Comparison of ENCODE assay signal across 9 cellular contexts in the genomic region with DNA sequence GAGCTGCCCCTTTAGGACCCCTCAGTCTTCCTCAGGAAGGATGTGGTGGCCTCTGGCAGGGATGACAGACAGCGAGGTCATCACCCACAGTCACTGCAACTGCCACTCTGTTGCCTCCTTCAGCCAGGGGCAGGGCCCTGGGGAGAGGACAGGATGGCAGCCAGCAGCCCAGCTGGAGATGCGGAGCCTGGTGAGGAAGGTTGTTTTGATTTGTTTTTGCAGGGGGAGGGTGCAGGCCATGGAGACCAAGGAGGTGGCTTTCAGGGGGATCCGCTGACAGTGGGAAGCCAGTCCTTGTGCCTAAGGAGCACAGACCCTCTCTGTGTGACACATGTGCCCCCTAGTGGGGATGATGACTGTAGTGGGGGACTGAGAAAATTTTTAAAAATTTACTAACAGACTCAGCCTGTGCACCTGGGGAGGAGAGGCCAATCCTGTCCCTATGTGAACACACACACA. TPM values are rescaled to one million over a fixed set of nuclear protein-coding genes. Genes with fewer than 3 reads are reported as not detected.
DNase-seq lines count a peak whose midpoint lies in the region; ATAC-seq and TF ChIP-seq lines count a peak whose summit lies in the region.
"Had no signal": no experiment of that assay in that cellular context is flagged by ENCODE, and none has a peak within 500 bp of the region (broad histone marks: within the 10 kb centered on the region; RNA-seq: fewer than 3 reads in every experiment).

No MANE protein-coding gene starts in this region.

- intact Hi-C loops in gastrocnemius medialis (cut with DNase I; ENCODE audit: low total_unique reads), result loop anchor here (1.0 kb wide), 1 partner anchor 24 kb away; no protein-coding TSS in a partner anchor

- H3K9me3 ChIP-seq in SK-N-MC (ENCODE audit: low read depth, low read length), result no peaks in the 10 kb centered on the region
- H3K9me3 ChIP-seq in right atrium auricular region, result no peaks in the 10 kb centered on the region
- H3K9me3 ChIP-seq in gastrocnemius medialis, result no peaks in the 10 kb centered on the region

- H3K27me3 ChIP-seq in right atrium auricular region (no peaks in the 10 kb centered on the region), gastrocnemius medialis (no peaks in the 10 kb centered on the region)

- no peak for TF ChIP-seq POLR2A in gastrocnemius medialis (IDR thresholded peaks at IDR 0.05)

- H3K9ac ChIP-seq in SK-N-MC (ENCODE audit: insufficient read length), result no peak overlapping the region

- DNase-seq in DMS 273 (lab: John Stamatoyannopoulos, UW; ENCODE audit: unreplicated experiment) (peak; percentile 90), HUDEP-2 (lab: John Stamatoyannopoulos, UW; ENCODE audit: unreplicated experiment in 76 of 76) (peak in 50 of 76 experiments; percentile 3 to 72 (median 45)), SK-N-MC (ENCODE audit: low read depth, low spot score) (peak; percentile 57), anterior cingulate cortex (lab: John Stamatoyannopoulos, UW) (peak in 39 of 58 donors; percentile 27 to 80 (median 47)), right atrium auricular region (ENCODE audit: low spot score) (peak; percentile 77), gastrocnemius medialis (peak in 1 of 2 donors; percentile 46)

- H3K27ac ChIP-seq in SK-N-MC (no peak overlapping the region), right atrium auricular region (peak overlapping the region; percentile 55 to 81), gastrocnemius medialis (peak overlapping the region; percentile 35 to 53 (median 44))

- H3K4me3 ChIP-seq in SK-N-MC (no peak overlapping the region), right atrium auricular region (no peak overlapping the region), gastrocnemius medialis (no peak overlapping the region)

- H3K4me1 ChIP-seq in right atrium auricular region (peaks cover 0 to 72% of the 10 kb centered on the region in 2 donors), gastrocnemius medialis (peaks cover 62 to 70% of the 10 kb centered on the region in 2 donors)

- H3K36me3 ChIP-seq in SK-N-MC (ENCODE audit: insufficient read depth, low read length) (no peaks in the 10 kb centered on the region), right atrium auricular region (no peaks in the 10 kb centered on the region), gastrocnemius medialis (no peaks in the 10 kb centered on the region)

- peak; percentile 56 to 83 for TF ChIP-seq CTCF in right atrium auricular region (IDR thresholded peaks at IDR 0.05)
- TF ChIP-seq CTCF in gastrocnemius medialis (IDR thresholded peaks at IDR 0.05 in 4 of 5, conservative IDR thresholded peaks at IDR 0.05 in 1 of 5), result peak; percentile 38 to 82 (median 81)

- peak; percentile 60 to 70 for ATAC-seq in gastrocnemius medialis
- no peak for ATAC-seq in HG02938 (IDR thresholded peaks at IDR 0.05; ENCODE audit: unreplicated experiment)
- no peak for ATAC-seq in HG03565 (IDR thresholded peaks at IDR 0.05; ENCODE audit: unreplicated experiment)

- in situ Hi-C loops in gastrocnemius medialis (cut with MboI; ENCODE audit: low sequenced_read_pairs in 4 of 4), result no loop called here

RNA-seq across cellular contexts. Expression of gene PRCD, which starts 7.4 kb away (rescaled TPM):
- total RNA-seq in right atrium auricular region (1 to 10 TPM; 2.1 to 3.5 TPM), gastrocnemius medialis (1 to 10 TPM in 2 of 4 donors, under 1 TPM in 1, not detected in 1; 0.33 to 3.7 (median 1.1) TPM)

RNA-seq across cellular contexts. Expression of gene CYGB, which starts 9.7 kb away (rescaled TPM):
- total RNA-seq in right atrium auricular region, result 10 to 100 TPM; 23.0 to 48.7 TPM
- total RNA-seq in gastrocnemius medialis, result 10 to 100 TPM in 2 of 4 donors, 1 to 10 TPM in 2; 8.1 to 19.7 (median 10.6) TPM

RNA-seq across cellular contexts. Expression of gene ST6GALNAC2, which starts 38.4 kb away (rescaled TPM):
- total RNA-seq in right atrium auricular region (1 to 10 TPM; 4.5 to 6.4 TPM), gastrocnemius medialis (10 to 100 TPM; 13.6 to 31.1 (median 27.4) TPM)
- total RNA-seq: temporal lobe had no signal

RNA-seq across cellular contexts. Expression of gene RHBDF2, which starts 46.0 kb away (rescaled TPM):
- 10 to 100 TPM; 13.6 to 14.8 TPM for total RNA-seq in right atrium auricular region
- total RNA-seq in gastrocnemius medialis, result 10 to 100 TPM; 11.4 to 29.8 (median 23.3) TPM

Comparison
In these comparisons a context has a peak if more than half of its experiments do, and no peak if none do; other contexts are left out.
1. ATAC-seq: peak in gastrocnemius medialis (2 of 2); none in HG02938 (single experiment) and HG03565 (single experiment).